8 cellular contexts compared by ENCODE assay signal in genomic region chr17:7280519-7281073, GRCh38. TPM values are rescaled to one million over a fixed set of nuclear protein-coding genes. Genes with fewer than 3 reads are reported as not detected.
DNase-seq lines count a peak whose midpoint lies in the region; ATAC-seq and TF ChIP-seq lines count a peak whose summit lies in the region.

No MANE protein-coding gene starts in this region.

- POLR2A ChIA-PET in Caco-2 (lab: Charles Lee) = interaction anchor here (0.8 to 1.5 kb wide), 3 partner anchors 11 to 124 kb away, joined by 3 to 5 read pairs (median 3); partner anchors contain the start of gene TMEM256

- H3K4me1 Mint-ChIP-seq in Caco-2 (ENCODE audit: low read depth, unreplicated experiment) = peaks cover 8% of the 10 kb centered on the region

- H3K36me3 ChIP-seq in Caco-2 (ENCODE audit: control insufficient read depth, insufficient read depth, low read length) (no peaks in the 10 kb centered on the region), parathyroid adenoma (ENCODE audit: control insufficient read depth, insufficient read depth, low read length) (no peaks in the 10 kb centered on the region), thyroid gland (no peaks in the 10 kb centered on the region)

- intact Hi-C loops in Caco-2 (cut with micrococcal nuclease; ENCODE audit: unreplicated experiment) = loop anchor here (1.0 kb wide), 2 partner anchors 14 to 65 kb away; partner anchors contain the start of gene YBX2
- intact Hi-C loops in Right ventricle myocardium superior (cut with DNase I) = loop anchor here (1.0 to 2.0 kb wide), 2 partner anchors 16 to 68 kb away; no protein-coding TSS in a partner anchor
- intact Hi-C loops in thyroid gland (cut with DNase I) = loop anchor here (2.0 kb wide), 1 partner anchor 16 kb away; no protein-coding TSS in a partner anchor

- BruUV-seq in Caco-2 (replicated peaks; lab: Mats Ljungman, UMichigan) = no TSS peak

- no peak for TF ChIP-seq POLR2A in thyroid gland (IDR thresholded peaks at IDR 0.05)

- H3K36me3 Mint-ChIP-seq in Caco-2 (ENCODE audit: insufficient read depth, unreplicated experiment) = peaks cover 5% of the 10 kb centered on the region

- no peak overlapping the region for H3K9ac ChIP-seq in parathyroid adenoma

- H3K27ac Mint-ChIP-seq in Caco-2 (ENCODE audit: unreplicated experiment) = peak overlapping the region; percentile 85

- CTCF ChIA-PET in Caco-2 (lab: Charles Lee) = interaction anchor here (0.7 to 1.8 kb wide), 5 partner anchors 11 to 370 kb away, joined by 3 to 20 read pairs (median 6); partner anchors contain the start of gene ATP1B2

- WGBS in thyroid gland, 2 donors = 1 to 2% methylated on average over 14 to 29 of the region's 29 CpGs

- peak overlapping the region; percentile 74 for H3K4me2 ChIP-seq in parathyroid adenoma (ENCODE audit: low read length)

- H3K27ac ChIP-seq in parathyroid adenoma (peak overlapping the region; percentile 93), thyroid gland (peak overlapping the region; percentile 75 to 84 (median 81))

- H3K27me3 Mint-ChIP-seq in Caco-2 (ENCODE audit: insufficient read depth, unreplicated experiment) = no peaks in the 10 kb centered on the region

- ATAC-seq in GM21825 (IDR thresholded peaks at IDR 0.05; ENCODE audit: unreplicated experiment) = peak; percentile 53
- ATAC-seq in Right ventricle myocardium superior (ENCODE audit: poor library complexity) = peak; percentile 67

- TF ChIP-seq CTCF in Caco-2 (IDR thresholded peaks at IDR 0.05; ENCODE audit: insufficient read depth in 1 of 2, low read depth in 1 of 2, low read length in 1 of 2, severe bottlenecking in 1 of 2, unreplicated experiment in 1 of 2) = peak; percentile 59 to 68
- TF ChIP-seq CTCF in parathyroid adenoma (IDR thresholded peaks at IDR 0.05) = peak; percentile 96
- peak; percentile 73 to 99 (median 96) for TF ChIP-seq CTCF in thyroid gland (IDR thresholded peaks at IDR 0.05)

- H3K9me3 ChIP-seq in Caco-2 (no peaks in the 10 kb centered on the region), parathyroid adenoma (ENCODE audit: control insufficient read depth, low read length) (no peaks in the 10 kb centered on the region), thyroid gland (no peaks in the 10 kb centered on the region)

- H3K4me3 ChIP-seq in Caco-2 (ENCODE audit: low read depth, low read length) (peak overlapping the region; percentile 38), parathyroid adenoma (ENCODE audit: low read depth, low read length) (peak overlapping the region; percentile 61), thyroid gland (replicated peaks in 1 of 3) (peak overlapping the region in 1 of 3 donors; percentile 27)

- peak overlapping the region; percentile 76 for H2AFZ ChIP-seq in parathyroid adenoma

- no peaks in the 10 kb centered on the region for H3K9me3 Mint-ChIP-seq in Caco-2 (ENCODE audit: unreplicated experiment)

- peak overlapping the region; percentile 85 for H3K4me3 Mint-ChIP-seq in Caco-2 (ENCODE audit: unreplicated experiment)

- H3K4me1 ChIP-seq in Caco-2 = peaks cover 3% of the 10 kb centered on the region; the same call in 1 of the 2 replicates
- H3K4me1 ChIP-seq in parathyroid adenoma = peaks cover 12% of the 10 kb centered on the region
- H3K4me1 ChIP-seq in thyroid gland = peaks cover 16 to 23% of the 10 kb centered on the region in 2 donors

- H3K27me3 ChIP-seq in Caco-2 (replicated peaks; ENCODE audit: control insufficient read depth, insufficient read depth, low read length) = no peaks in the 10 kb centered on the region
- no peaks in the 10 kb centered on the region for H3K27me3 ChIP-seq in parathyroid adenoma (ENCODE audit: control insufficient read depth, insufficient read depth, low read length)
- H3K27me3 ChIP-seq in thyroid gland = no peaks in the 10 kb centered on the region

- H3K79me2 ChIP-seq in parathyroid adenoma = no peaks in the 10 kb centered on the region

- DNase-seq in Caco-2 = peak; percentile 67 to 81
- peak; percentile 80 for DNase-seq in MV-4-11 (lab: John Stamatoyannopoulos, UW)
- DNase-seq in SW 1271 (lab: John Stamatoyannopoulos, UW) = peak; percentile 61 to 81
- DNase-seq in activated naive CD8-positive, alpha-beta T cell treated with anti-CD3 and anti-CD28 coated beads, Interleukin-2, amount 50 U/mL, for 16 hours (ENCODE audit: low read depth, low spot score) = peak; percentile 66
- DNase-seq in Right ventricle myocardium superior = peak; percentile 90
- peak; percentile 82 to 83 for DNase-seq in thyroid gland

RNA-seq across cellular contexts. Expression of gene SLC2A4, which starts 0.9 kb away (rescaled TPM):
- total RNA-seq in Caco-2 (2022) = 0.35 and 0.88 TPM in 2 replicates
- 141 TPM for total RNA-seq in Right ventricle myocardium superior
- 10 to 100 TPM in 1 of 4 donors, 1 to 10 TPM in 3; 2.5 to 14.6 (median 3.9) TPM for total RNA-seq in thyroid gland

RNA-seq across cellular contexts. Expression of gene YBX2, which starts 13.8 kb away (rescaled TPM):
- total RNA-seq in Caco-2 (2022) (21.1 and 27.6 TPM in 2 replicates), Right ventricle myocardium superior (0.75 TPM), thyroid gland (1 to 10 TPM; 1.2 to 4.1 (median 2.1) TPM)

RNA-seq across cellular contexts. Expression of gene CLDN7, which starts 18.3 kb away (rescaled TPM):
- total RNA-seq in Caco-2 (2022) (111 and 115 TPM in 2 replicates), Right ventricle myocardium superior (0.94 TPM), thyroid gland (100 to 1,000 TPM; 108 to 161 (median 144) TPM)

RNA-seq across cellular contexts. Expression of gene EIF5A, which starts 26.8 kb away (rescaled TPM):
- total RNA-seq in Caco-2 (2022) (345 and 388 TPM in 2 replicates), Right ventricle myocardium superior (295 TPM), thyroid gland (100 to 1,000 TPM; 135 to 210 (median 144) TPM)

RNA-seq across cellular contexts. Expression of gene ELP5, which starts 28.6 kb away (rescaled TPM):
- total RNA-seq in Caco-2 (2022) = 43.2 and 43.3 TPM in 2 replicates
- total RNA-seq in Right ventricle myocardium superior = 71.6 TPM
- 10 to 100 TPM; 27.4 to 49.0 (median 33.0) TPM for total RNA-seq in thyroid gland

Comparison
In these comparisons a context has a peak if more than half of its experiments do, and no peak if none do; other contexts are left out.
1. RNA of gene CLDN7, which starts 18.3 kb away (total RNA-seq): 108 to 161 TPM in thyroid gland and 111 to 115 TPM in Caco-2; 0.94 TPM in Right ventricle myocardium superior (single experiment); every median in the first group is over 10 times any median in the second.
2. Peak in every context shown above with its lines, with median percentiles within 50 percentile points of each other: DNase-seq and CTCF ChIP-seq.